In genomic region chr9:6564370-6564769, GRCh38 we compare ENCODE assay signal across 1 cellular context.
TF ChIP-seq lines count a peak whose summit lies in the region.

No MANE protein-coding gene starts in this region.

TF ChIP-seq in WTC11, 78 proteins besides CTCF, POLR2A, EP300 and RAD21 (continued from another document):
- TF ChIP-seq HMGA2 (CRISPR knock-in tag; IDR thresholded peaks at IDR 0.05): no peak
- TF ChIP-seq ZNF532 (CRISPR knock-in tag; IDR thresholded peaks at IDR 0.05; ENCODE audit: borderline replicate concordance): no peak
